Comparison of ENCODE assay signal across 25 cellular contexts in genomic region chr22:39423976-39424375, GRCh38. TPM values are rescaled to one million over a fixed set of nuclear protein-coding genes. Genes with fewer than 3 reads are reported as not detected.
"Had no signal": no experiment of that assay in that cellular context is flagged by ENCODE, and none has a peak within 500 bp of the region (broad histone marks: within the 10 kb centered on the region; RNA-seq: fewer than 3 reads in every experiment).

No MANE protein-coding gene starts in this region.

- H3K36me3 ChIP-seq: neural progenitor cell, uterus had no signal

- H3K79me2 ChIP-seq: parathyroid adenoma had no signal

- H3K27ac ChIP-seq: neural progenitor cell, ovary, parathyroid adenoma, psoas muscle, right lobe of liver, sigmoid colon, stomach, thoracic aorta, thyroid gland, tibial nerve, upper lobe of left lung, uterus had no signal

- H3K4me2 ChIP-seq: neural progenitor cell had no signal

- H3K9me3 ChIP-seq: ovary, psoas muscle, right lobe of liver, sigmoid colon, stomach, thoracic aorta, thyroid gland, tibial nerve, upper lobe of left lung, uterus had no signal

- H3K27me3 ChIP-seq: neural progenitor cell, ovary, right lobe of liver, sigmoid colon, stomach, thyroid gland, tibial nerve, upper lobe of left lung, uterus had no signal

- H2AFZ ChIP-seq: neural progenitor cell, parathyroid adenoma had no signal

- DNase-seq: natural killer cell; occipital lobe; ovary; psoas muscle; right cardiac atrium; right lobe of liver; sigmoid colon; small intestine; stimulated activated CD4-positive, alpha-beta T cell treated with anti-CD3 and anti-CD28 coated beads, Interleukin-15, amount 100 ng/mL, for 24 hours; stimulated activated CD4-positive, alpha-beta T cell treated with anti-CD3 and anti-CD28 coated beads, Interleukin-2, amount 100 ng/mL, for 24 hours; stimulated activated CD4-positive, alpha-beta T cell treated with anti-CD3 and anti-CD28 coated beads, Interleukin-2, amount 100 ng/mL, for 48 hours; stimulated activated CD4-positive, alpha-beta T cell treated with anti-CD3 and anti-CD28 coated beads, Interleukin-4, amount 100 ng/mL, for 24 hours; stimulated activated naive B cell treated with anti-CD40 and anti-IgM and Interleukin-4, amounts not matched to agents 10 μg/mL and 1 μg/mL and 100 μg/mL, for 72 hours; stimulated activated naive CD4-positive, alpha-beta T cell treated with Interleukin-2 at 50 U/mL for 16 hours; stomach; thyroid gland; trophoblast cell; upper lobe of left lung; uterus had no signal

- H3K4me1 ChIP-seq: parathyroid adenoma, right lobe of liver, sigmoid colon, stomach, thyroid gland, upper lobe of left lung, uterus had no signal

- H3K9ac ChIP-seq: neural progenitor cell, parathyroid adenoma had no signal

- H3K4me3 ChIP-seq: neural progenitor cell, ovary, psoas muscle, right lobe of liver, sigmoid colon, stomach, thoracic aorta, thyroid gland, tibial nerve, upper lobe of left lung, uterus had no signal

- ATAC-seq: natural killer cell; psoas muscle; right cardiac atrium; right lobe of liver; stimulated activated effector memory CD8-positive, alpha-beta T cell treated with anti-CD3 and anti-CD28 coated beads, Interleukin-12 subunit alpha, Interleukin-12 subunit beta, amount 100 ng/mL, for 72 hours; stimulated activated naive B cell treated with anti-CD40 and anti-IgM and Interleukin-4, amounts not matched to agents 10 μg/mL and 1 μg/mL and 100 μg/mL, for 72 hours had no signal

RNA-seq across cellular contexts. Expression of gene MGAT3, which starts 32.8 kb away (rescaled TPM):
- total RNA-seq: osteoblast had no signal
